ENCODE assay signal across 14 cellular contexts in genomic region chr16:89808453-89808939, GRCh38. TPM values are rescaled to one million over a fixed set of nuclear protein-coding genes. Genes with fewer than 3 reads are reported as not detected.
DNase-seq lines count a peak whose midpoint lies in the region; ATAC-seq, FAIRE-seq and TF ChIP-seq lines count a peak whose summit lies in the region.
"Had no signal": no experiment of that assay in that cellular context is flagged by ENCODE, and none has a peak within 500 bp of the region (broad histone marks: within the 10 kb centered on the region; RNA-seq: fewer than 3 reads in every experiment).

No MANE protein-coding gene starts in this region.

- ATAC-seq in foreskin keratinocyte, result no peak
- no peak for ATAC-seq in HG03457 (IDR thresholded peaks at IDR 0.05; ENCODE audit: unreplicated experiment)
- ATAC-seq: A549 had no signal

- POLR2A ChIA-PET in RWPE1 (lab: Yijun Ruan, JAX; ENCODE audit: low non-redundant PET), result no interaction called here

- CTCF ChIA-PET in RWPE1 (lab: Yijun Ruan, JAX), result no interaction called here

- no peaks in the 10 kb centered on the region for H3K36me3 Mint-ChIP-seq in glutamatergic neuron (ENCODE audit: unreplicated experiment)

- no peaks in the 10 kb centered on the region for H3K4me1 ChIP-seq in small intestine (ENCODE audit: control insufficient read depth in 2 of 2, insufficient read depth in 1 of 2, low read depth in 1 of 2, low read length in 1 of 2)
- no peaks in the 10 kb centered on the region for H3K4me1 ChIP-seq in foreskin keratinocyte
- H3K4me1 ChIP-seq in transverse colon, result no peaks in the 10 kb centered on the region
- H3K4me1 ChIP-seq: A549 had no signal

- H3K9me3 Mint-ChIP-seq in glutamatergic neuron (ENCODE audit: unreplicated experiment), result peaks cover 5% of the 10 kb centered on the region
- H3K9me3 Mint-ChIP-seq: CD4-positive, CD25-positive, alpha-beta regulatory T cell; H9 had no signal

- DNase-seq in HTR-8/SVneo (ENCODE audit: insufficient read length, low spot score), result no peak
- DNase-seq in RWPE1 (ENCODE audit: low spot score), result no peak
- no peak for DNase-seq in glutamatergic neuron
- peak; percentile 57 for DNase-seq in small intestine
- no peak for DNase-seq in foreskin keratinocyte
- no peak for DNase-seq in transverse colon
- DNase-seq: CD4-positive, CD25-positive, alpha-beta regulatory T cell; DMS 273 treated with DMSO at 0.1 percent for 48 hours; GOT3; H9; KBM-7 had no signal

- H3K36me3 ChIP-seq in small intestine (ENCODE audit: control insufficient read depth in 2 of 2, insufficient read depth in 2 of 2, low read length in 2 of 2) (no peaks in the 10 kb centered on the region), transverse colon (no peaks in the 10 kb centered on the region)

- peak overlapping the region; percentile 24 for H3K27ac Mint-ChIP-seq in glutamatergic neuron (ENCODE audit: unreplicated experiment)

- intact Hi-C loops in transverse colon (cut with DNase I; ENCODE audit: low total_unique reads), result no loop called here

- no peaks in the 10 kb centered on the region for H3K27me3 ChIP-seq in small intestine (ENCODE audit: control insufficient read depth in 2 of 2, insufficient read depth in 2 of 2, low read length in 2 of 2)
- no peaks in the 10 kb centered on the region for H3K27me3 ChIP-seq in foreskin keratinocyte
- no peaks in the 10 kb centered on the region for H3K27me3 ChIP-seq in transverse colon

- TF ChIP-seq CTCF in RWPE1 (conservative IDR thresholded peaks at IDR 0.05; ENCODE audit: low read depth) (no peak), glutamatergic neuron (IDR thresholded peaks at IDR 0.05; ENCODE audit: partially characterized antibody, unreplicated experiment) (no peak), foreskin keratinocyte (conservative IDR thresholded peaks at IDR 0.05) (no peak), transverse colon (IDR thresholded peaks at IDR 0.05) (no peak)

- H3K4me3 ChIP-seq in small intestine (ENCODE audit: low read depth in 1 of 2, low read length in 2 of 2) (no peak overlapping the region), transverse colon (no peak overlapping the region)
- H3K4me3 ChIP-seq: A549 had no signal

- H3K27ac ChIP-seq in RWPE1 (peak overlapping the region; percentile 5; the same call in 1 of the 2 replicates), small intestine (ENCODE audit: low read depth in 1 of 2, low read length in 1 of 2) (no peak overlapping the region), foreskin keratinocyte (no peak overlapping the region), transverse colon (no peak overlapping the region)
- H3K27ac ChIP-seq: A549 had no signal

- TF ChIP-seq POLR2A in transverse colon (IDR thresholded peaks at IDR 0.05), result no peak

- in situ Hi-C loops in transverse colon (cut with MboI; ENCODE audit: low pct_ligation_motif_present in 1 of 4, low pct_unique_long_range_greater_than_20kb in 1 of 4, low sequenced_read_pairs in 3 of 4), result no loop called here

- peak; percentile 4 for FAIRE-seq in HTR-8/SVneo (lab: Jason Lieb, UNC)
- FAIRE-seq in small intestine (lab: Jason Lieb, UNC), result no peak
- FAIRE-seq: A549, GM12891 had no signal

- H3K4me1 Mint-ChIP-seq in glutamatergic neuron (ENCODE audit: low read depth, unreplicated experiment), result peaks cover 16% of the 10 kb centered on the region
- H3K4me1 Mint-ChIP-seq: CD4-positive, CD25-positive, alpha-beta regulatory T cell; H9 had no signal

- peaks cover 8% of the 10 kb centered on the region for H3K27me3 Mint-ChIP-seq in glutamatergic neuron (ENCODE audit: unreplicated experiment)
- H3K27me3 Mint-ChIP-seq: CD4-positive, CD25-positive, alpha-beta regulatory T cell had no signal

- no peak for TF ChIP-seq EP300 in transverse colon (IDR thresholded peaks at IDR 0.05; ENCODE audit: low read depth)

- 66 to 84% (median 74%) methylated on average over 5 to 6 of the region's 6 CpGs for WGBS in small intestine, 3 donors
- 71 to 84% methylated on average over 6 of the region's 6 CpGs for WGBS in transverse colon (ENCODE audit: low coverage in 1 of 2), 2 donors

- no peak overlapping the region for H3K4me3 Mint-ChIP-seq in glutamatergic neuron (ENCODE audit: unreplicated experiment)
- H3K4me3 Mint-ChIP-seq: CD4-positive, CD25-positive, alpha-beta regulatory T cell; H9 had no signal

- no peaks in the 10 kb centered on the region for H3K9me3 ChIP-seq in small intestine (ENCODE audit: control insufficient read depth, low read depth)
- no peaks in the 10 kb centered on the region for H3K9me3 ChIP-seq in transverse colon
- H3K9me3 ChIP-seq: A549 had no signal

RNA-seq across cellular contexts. Expression of gene FANCA, which starts 8.0 kb away (rescaled TPM):
- total RNA-seq in glutamatergic neuron (ENCODE audit: unreplicated experiment), result 42.8 TPM
- 10 to 100 TPM in 1 of 3 donors, 1 to 10 TPM in 2; 3.0 to 21.1 (median 9.8) TPM for polyA plus RNA-seq in small intestine
- 32.0 and 33.0 TPM in 2 replicates for total RNA-seq in foreskin keratinocyte
- polyA plus RNA-seq in foreskin keratinocyte, result 26.4 and 30.4 TPM in 2 replicates
- 10 to 100 TPM in 2 of 4 donors, 1 to 10 TPM in 2; 2.9 to 78.0 (median 9.7) TPM for total RNA-seq in transverse colon

RNA-seq across cellular contexts. Expression of gene SPIRE2, which starts 19.8 kb away (rescaled TPM):
- total RNA-seq in glutamatergic neuron (ENCODE audit: unreplicated experiment), result 39.2 TPM
- 10 to 100 TPM; 19.6 to 47.9 (median 41.9) TPM for polyA plus RNA-seq in small intestine
- total RNA-seq in foreskin keratinocyte, result 2.2 and 2.6 TPM in 2 replicates
- polyA plus RNA-seq in foreskin keratinocyte, result 1.5 and 1.7 TPM in 2 replicates
- total RNA-seq in transverse colon, result 100 to 1,000 TPM in 3 of 4 donors, 10 to 100 TPM in 1; 79.6 to 190 (median 131) TPM
- polyA plus RNA-seq: CD4-positive, CD25-positive, alpha-beta regulatory T cell had no signal

Comparison
In these comparisons a context has a peak if more than half of its experiments do, and no peak if none do; other contexts are left out.
1. RNA of gene SPIRE2, which starts 19.8 kb away (total RNA-seq): 79.6 to 190 TPM in transverse colon and 39.2 TPM in glutamatergic neuron (single experiment); 2.2 to 2.6 TPM in foreskin keratinocyte; every median in the first group is over 10 times any median in the second.